8 cellular contexts compared by ENCODE assay signal in genomic region chr10:132536241-132536963, GRCh38. TPM values are rescaled to one million over a fixed set of nuclear protein-coding genes. Genes with fewer than 3 reads are reported as not detected.
DNase-seq lines count a peak whose midpoint lies in the region; ATAC-seq and TF ChIP-seq lines count a peak whose summit lies in the region.

No MANE protein-coding gene starts in this region.

- H3K27me3 Mint-ChIP-seq in activated CD4-positive, alpha-beta T cell treated with anti-CD3 and anti-CD28 coated beads for 36 hours: no peaks in the 10 kb centered on the region
- H3K27me3 Mint-ChIP-seq in brain: peaks cover 4% of the 10 kb centered on the region

- CTCF ChIA-PET in activated CD4-positive, alpha-beta T cell treated with anti-CD3 and anti-CD28 coated beads for 36 hours (lab: Charles Lee): interaction anchor here (0.6 to 0.7 kb wide), 3 partner anchors 32 to 102 kb away, joined by 3 to 5 read pairs (median 3); no protein-coding TSS in a partner anchor

- H3K36me3 Mint-ChIP-seq in activated CD4-positive, alpha-beta T cell treated with anti-CD3 and anti-CD28 coated beads for 36 hours (ENCODE audit: low read depth): peaks cover 2% of the 10 kb centered on the region
- H3K36me3 Mint-ChIP-seq in brain: peaks cover 25% of the 10 kb centered on the region

- no peak for TF ChIP-seq CTCF in brain (conservative IDR thresholded peaks at IDR 0.05)

- intact Hi-C loops in activated CD4-positive, alpha-beta T cell treated with anti-CD3 and anti-CD28 coated beads for 36 hours (cut with DNase I, micrococcal nuclease): loop anchor here (2.0 to 5.0 kb wide), 6 partner anchors 101 to 842 kb away; partner anchors contain the start of genes PAOX (in 2 of the 2), FUOM (in 1 of the 2) and PWWP2B (in 1 of the 2)
- intact Hi-C loops in left colon (cut with DNase I, micrococcal nuclease): loop anchor here in 1 of 2 donors (10.0 kb wide), 1 partner anchor 98 kb away; no protein-coding TSS in a partner anchor

- POLR2A ChIA-PET in activated CD4-positive, alpha-beta T cell treated with anti-CD3 and anti-CD28 coated beads for 36 hours (lab: Charles Lee): no interaction called here

- peak overlapping the region; percentile 58 for H3K27ac ChIP-seq in substantia nigra (ENCODE audit: low read depth, low read length, poor library complexity, severe bottlenecking)

- peak overlapping the region; percentile 68 for H3K4me3 Mint-ChIP-seq in activated CD4-positive, alpha-beta T cell treated with anti-CD3 and anti-CD28 coated beads for 36 hours
- H3K4me3 Mint-ChIP-seq in brain: peak overlapping the region; percentile 84 to 91 (median 89)

- no peak for DNase-seq in activated CD4-positive, alpha-beta T cell treated with anti-CD3 and anti-CD28 coated beads for 36 hours
- DNase-seq in activated CD4-positive, alpha-beta T cell treated with anti-CD3 and anti-CD28 coated beads for 48 hours: no peak
- DNase-seq in KG1 (lab: John Stamatoyannopoulos, UW) (peak; percentile 10), left colon (peak; percentile 54 to 56), substantia nigra (lab: John Stamatoyannopoulos, UW) (peak in 6 of 49 donors; percentile 14 to 68 (median 55)), DMS114 treated with DMSO at 0.1 percent for 48 hours (lab: John Stamatoyannopoulos, UW; ENCODE audit: unreplicated experiment) (no peak), DMS153 (lab: John Stamatoyannopoulos, UW) (no peak)

- no peak for ATAC-seq in activated CD4-positive, alpha-beta T cell treated with anti-CD3 and anti-CD28 coated beads for 36 hours
- peak; percentile 6 for ATAC-seq in left colon

- peaks cover 2% of the 10 kb centered on the region for H3K9me3 Mint-ChIP-seq in activated CD4-positive, alpha-beta T cell treated with anti-CD3 and anti-CD28 coated beads for 36 hours (ENCODE audit: low read depth)
- peaks cover 8 to 14% (median 11%) of the 10 kb centered on the region in 5 experiments for H3K9me3 Mint-ChIP-seq in brain

- H3K4me1 Mint-ChIP-seq in activated CD4-positive, alpha-beta T cell treated with anti-CD3 and anti-CD28 coated beads for 36 hours: peaks cover 41% of the 10 kb centered on the region
- peaks cover 70% of the 10 kb centered on the region for H3K4me1 Mint-ChIP-seq in brain

- H3K27ac Mint-ChIP-seq in activated CD4-positive, alpha-beta T cell treated with anti-CD3 and anti-CD28 coated beads for 36 hours: no peak overlapping the region
- peak overlapping the region; percentile 69 to 91 (median 87) for H3K27ac Mint-ChIP-seq in brain

RNA-seq across cellular contexts. Expression of gene INPP5A, which starts 1.2 kb away (rescaled TPM):
- 1 to 10 TPM; 8.1 to 9.3 TPM for total RNA-seq in activated CD4-positive, alpha-beta T cell treated with anti-CD3 and anti-CD28 coated beads for 36 hours
- 17.6 TPM for polyA plus RNA-seq in brain (ENCODE audit: insufficient read depth, low read depth, low replicate concordance)
- 10 to 100 TPM; 35.6 to 42.2 TPM for total RNA-seq in left colon

Comparison
In these comparisons a context has a peak if more than half of its experiments do, and no peak if none do; other contexts are left out.
1. DNase-seq: peak in KG1 (single experiment) and left colon (2 of 2); none in activated CD4-positive, alpha-beta T cell treated with anti-CD3 and anti-CD28 coated beads for 36 hours (single experiment), activated CD4-positive, alpha-beta T cell treated with anti-CD3 and anti-CD28 coated beads for 48 hours (single experiment), DMS114 treated with DMSO at 0.1 percent for 48 hours (single experiment) and DMS153 (single experiment).